Comparison of ENCODE assay signal across 8 cellular contexts in the genomic region with DNA sequence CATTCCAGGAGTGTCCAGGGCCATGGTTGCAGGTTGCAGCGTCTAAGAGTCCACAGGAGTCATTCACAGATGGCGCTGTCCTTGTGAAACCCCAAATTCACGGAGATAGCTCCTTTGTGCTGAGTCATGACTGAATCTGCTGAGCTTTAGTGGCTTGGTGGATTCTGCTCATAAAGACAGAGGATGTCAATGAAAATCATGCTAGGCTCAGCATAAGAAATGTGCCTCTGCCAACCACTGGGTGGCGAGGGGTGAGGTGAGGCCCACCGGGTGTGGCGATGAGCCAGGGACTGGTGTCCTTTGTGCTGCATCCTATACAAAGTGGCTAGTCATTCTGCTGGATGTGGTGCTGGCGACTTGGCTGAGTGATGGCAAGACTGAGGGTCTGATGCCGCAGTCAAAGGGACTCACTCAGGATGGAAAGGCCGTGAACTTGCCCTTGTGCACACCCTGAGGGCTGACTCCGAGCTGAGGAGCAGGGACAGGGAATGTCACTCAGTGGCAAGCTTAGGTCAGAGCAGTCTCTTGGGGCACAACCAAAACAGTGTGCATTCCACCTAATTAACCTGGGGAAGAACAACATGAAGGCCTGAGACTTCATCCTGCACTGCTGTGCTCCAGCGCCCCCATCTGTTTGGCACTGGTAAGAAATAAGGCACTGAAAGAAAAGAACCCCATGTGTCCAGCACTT.
A peak's percentile ranks its signal among the peaks of the same experiment; 100 is the strongest.
DNase-seq lines count a peak whose midpoint lies in the region; ATAC-seq, FAIRE-seq and TF ChIP-seq lines count a peak whose summit lies in the region.

No MANE protein-coding gene starts in this region.

- H3K4me1 ChIP-seq in GM23248 (ENCODE audit: insufficient read depth): peaks cover 45% of the 10 kb centered on the region
- peaks cover 6% of the 10 kb centered on the region for H3K4me1 ChIP-seq in smooth muscle cell (ENCODE audit: low read depth)

- H4K20me1 ChIP-seq in GM23248 (ENCODE audit: insufficient read depth) (no peaks in the 10 kb centered on the region), smooth muscle cell (ENCODE audit: low read depth) (peaks cover 65% of the 10 kb centered on the region)

- no peaks in the 10 kb centered on the region for H3K9me2 ChIP-seq in GM23248 (ENCODE audit: insufficient read depth)

- H3K27me3 ChIP-seq in GM23248 (replicated peaks; ENCODE audit: insufficient read depth) (no peaks in the 10 kb centered on the region), smooth muscle cell (ENCODE audit: low read depth) (no peaks in the 10 kb centered on the region)

- TF ChIP-seq CTCF in C4-2B (conservative IDR thresholded peaks at IDR 0.05): peak; percentile 46
- TF ChIP-seq CTCF in smooth muscle cell (IDR thresholded peaks at IDR 0.05; ENCODE audit: borderline replicate concordance, insufficient read depth, poor library complexity, severe bottlenecking): peak; percentile 22

- H2AFZ ChIP-seq in GM23248 (no peak overlapping the region), smooth muscle cell (ENCODE audit: low read depth) (no peak overlapping the region)

- 82 to 84% methylated on average over 11 of the region's 11 CpGs for WGBS in GM23248 (ENCODE audit: low coverage in 1 of 2, low lambda C conversion rate in 2 of 2, missing lambda C conversion rate in 2 of 2), 2 experiments
- WGBS in smooth muscle cell (ENCODE audit: low lambda C conversion rate): 74% methylated on average over 11 of the region's 11 CpGs

- no peak for TF ChIP-seq POLR2A in erythroblast (IDR thresholded peaks at IDR 0.05; ENCODE audit: low read length)

- no peak overlapping the region for H3K4me3 ChIP-seq in GM23248
- H3K4me3 ChIP-seq in smooth muscle cell: no peak overlapping the region

- H3K9ac ChIP-seq in GM23248 (no peak overlapping the region), smooth muscle cell (ENCODE audit: low read depth) (no peak overlapping the region)

- H3K27ac ChIP-seq in C4-2B (no peak overlapping the region; the same call in 1 of the 2 replicates), GM23248 (no peak overlapping the region), smooth muscle cell (ENCODE audit: low read depth) (no peak overlapping the region)

- in situ Hi-C loops in GM23248 (cut with MboI): loop anchor here (25.0 kb wide), 2 partner anchors 498 to 1323 kb away; no protein-coding TSS in a partner anchor

- DNase-seq in GM23248: peak; percentile 62
- DNase-seq in OCI-M1 (lab: John Stamatoyannopoulos, UW): peak; percentile 36
- peak; percentile 38 to 60 for DNase-seq in erythroblast (lab: John Stamatoyannopoulos, UW)
- no peak for DNase-seq in smooth muscle cell (lab: John Stamatoyannopoulos, UW; ENCODE audit: unreplicated experiment)
- DNase-seq in frontal cortex (ENCODE audit: low spot score in 2 of 2): no peak

- no peak for FAIRE-seq in frontal cortex (lab: Jason Lieb, UNC)

- H3K4me2 ChIP-seq in GM23248 (ENCODE audit: unreplicated experiment) (no peak overlapping the region), smooth muscle cell (no peak overlapping the region)

- no peaks in the 10 kb centered on the region for H3K9me3 ChIP-seq in GM23248 (ENCODE audit: low read depth)
- peaks cover 8% of the 10 kb centered on the region for H3K9me3 ChIP-seq in smooth muscle cell (replicated peaks; ENCODE audit: low read depth)

- ATAC-seq in GM19324 (IDR thresholded peaks at IDR 0.05; ENCODE audit: low FRiP score, unreplicated experiment) (no peak), HG03025 (IDR thresholded peaks at IDR 0.05; ENCODE audit: low FRiP score, unreplicated experiment) (no peak)

- H3K36me3 ChIP-seq in GM23248 (ENCODE audit: low read depth): peaks cover 2% of the 10 kb centered on the region; the same call in 1 of the 2 replicates
- H3K36me3 ChIP-seq in smooth muscle cell (ENCODE audit: low read depth): peaks cover 11% of the 10 kb centered on the region

- H3K79me2 ChIP-seq in GM23248 (ENCODE audit: insufficient read depth): peaks cover 43% of the 10 kb centered on the region
- peaks cover 9% of the 10 kb centered on the region for H3K79me2 ChIP-seq in smooth muscle cell (ENCODE audit: low read depth)

- peaks cover 32% of the 10 kb centered on the region for H3F3A ChIP-seq in GM23248 (ENCODE audit: insufficient read depth)
- peaks cover 7% of the 10 kb centered on the region for H3F3A ChIP-seq in smooth muscle cell (ENCODE audit: low read depth)

Comparison
In these comparisons a context has a peak if more than half of its experiments do, and no peak if none do; other contexts are left out.
1. DNase-seq: peak in GM23248 (single experiment), OCI-M1 (single experiment) and erythroblast (2 of 2); none in smooth muscle cell (single experiment) and frontal cortex (0 of 2).